23 cellular contexts compared by ENCODE assay signal in the genomic region with DNA sequence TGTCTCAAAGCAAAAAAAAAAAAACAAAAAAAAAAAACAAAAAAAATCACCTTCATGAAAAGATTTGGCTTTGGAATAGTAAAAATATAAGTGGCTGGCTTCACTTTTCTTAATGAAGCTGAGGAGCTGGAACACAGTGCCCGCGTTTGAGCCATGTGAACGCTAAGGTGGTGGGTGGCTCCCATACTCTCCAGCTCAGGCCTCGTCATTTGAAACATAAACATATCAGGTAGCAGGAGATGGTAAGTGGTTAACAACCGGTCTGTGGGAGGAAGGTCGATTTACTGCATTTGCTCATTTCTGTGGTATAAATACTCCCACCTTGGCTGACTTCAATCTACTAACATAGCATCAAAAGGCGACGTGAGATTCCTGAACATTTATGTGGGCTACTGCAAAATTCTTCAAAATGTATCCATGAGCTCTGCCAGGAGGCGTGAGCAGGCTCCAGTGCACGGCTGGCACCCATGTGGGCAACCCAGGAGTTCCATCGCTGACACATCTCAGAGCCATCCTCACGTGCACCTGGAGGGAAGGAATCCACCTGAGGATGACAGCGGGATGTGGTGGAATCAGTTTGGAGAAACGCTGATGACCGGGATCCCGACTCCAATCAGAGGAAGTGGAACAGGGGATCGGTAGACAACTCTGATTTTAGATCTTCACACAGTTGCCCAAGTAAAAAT.
DNase-seq lines count a peak whose midpoint lies in the region; ATAC-seq and TF ChIP-seq lines count a peak whose summit lies in the region.
"Had no signal": no experiment of that assay in that cellular context is flagged by ENCODE, and none has a peak within 500 bp of the region (broad histone marks: within the 10 kb centered on the region; RNA-seq: fewer than 3 reads in every experiment).

No MANE protein-coding gene starts in this region.

- H3K27me3 ChIP-seq in IMR-90 (ENCODE audit: control insufficient read depth, insufficient read depth, low read length) (no peaks in the 10 kb centered on the region), spleen (replicated peaks in 1 of 7) (peaks cover 0 to 7% (median 0%) of the 10 kb centered on the region in 7 donors)

- TF ChIP-seq CTCF in IMR-90 (conservative IDR thresholded peaks at IDR 0.05; ENCODE audit: low read depth, low read length) (no peak), spleen (IDR thresholded peaks at IDR 0.05 in 8 of 11, conservative IDR thresholded peaks at IDR 0.05 in 3 of 11) (no peak)

- H3K9me3 ChIP-seq in IMR-90 (ENCODE audit: control insufficient read depth, insufficient read depth, low read length) (no peaks in the 10 kb centered on the region), spleen (no peaks in the 10 kb centered on the region)
- H3K9me3 ChIP-seq: Caco-2 had no signal

- intact Hi-C loops in IMR-90 (cut with micrococcal nuclease) (loop anchor here (1.0 kb wide), 1 partner anchor 26 kb away; no protein-coding TSS in a partner anchor), spleen (cut with DNase I; ENCODE audit: low total_unique reads) (no loop called here)

- no peak overlapping the region for H2BK120ac ChIP-seq in IMR-90 (ENCODE audit: low read depth, low read length)

- POLR2A ChIA-PET in IMR-90 (lab: Charles Lee; ENCODE audit: unreplicated experiment) = no interaction called here

- no peak overlapping the region for H3K4me2 ChIP-seq in IMR-90 (ENCODE audit: low read depth, low read length)

- no peak overlapping the region for H2BK15ac ChIP-seq in IMR-90 (ENCODE audit: low read depth, low read length)

- no peak overlapping the region for H3K18ac ChIP-seq in IMR-90 (ENCODE audit: low read depth, low read length)

- no peak overlapping the region for H2BK5ac ChIP-seq in IMR-90 (ENCODE audit: low read depth, low read length, poor library complexity, severe bottlenecking)

- no peak overlapping the region for H4K5ac ChIP-seq in IMR-90 (ENCODE audit: low read depth, low read length)

- dilution Hi-C loops in IMR-90 (cut with HindIII; ENCODE audit: low sequenced_read_pairs, unreplicated experiment) = no loop called here

- no TSS peak for BruUV-seq in IMR-90 (replicated peaks; lab: Mats Ljungman, UMichigan)

- H3K56ac ChIP-seq in IMR-90 (ENCODE audit: extremely low read depth, insufficient read depth, low read length) = no peak overlapping the region

- no peak overlapping the region for H2BK20ac ChIP-seq in IMR-90 (ENCODE audit: low read depth, low read length)

- no peaks in the 10 kb centered on the region for H4K20me1 ChIP-seq in IMR-90 (ENCODE audit: insufficient read depth, low read length)

- no peak overlapping the region for H2AK5ac ChIP-seq in IMR-90 (ENCODE audit: low read depth, low read length)

- H3K4me3 ChIP-seq in IMR-90 (ENCODE audit: insufficient read depth, low read depth, low read length) (no peak overlapping the region), spleen (no peak overlapping the region)

- H3K4me1 ChIP-seq in IMR-90 (ENCODE audit: control insufficient read depth, insufficient read depth, low read length) = peaks cover 2% of the 10 kb centered on the region; the same call in 1 of the 2 replicates
- H3K4me1 ChIP-seq in spleen = no peaks in the 10 kb centered on the region
- H3K4me1 ChIP-seq: Caco-2 had no signal

- H4K8ac ChIP-seq in IMR-90 (ENCODE audit: low read depth in 2 of 2, low read length in 2 of 2) = no peak overlapping the region

- TF ChIP-seq RAD21 in IMR-90 (IDR thresholded peaks at IDR 0.05; ENCODE audit: low read length) = no peak

- ATAC-seq in IMR-90 (ENCODE audit: low read depth) (no peak), GM21619 (IDR thresholded peaks at IDR 0.05; ENCODE audit: unreplicated experiment) (no peak), HG03342 (IDR thresholded peaks at IDR 0.05; ENCODE audit: unreplicated experiment) (no peak)

- no peak overlapping the region for H3K14ac ChIP-seq in IMR-90 (replicated peaks; ENCODE audit: low read depth, low read length)

- no peak overlapping the region for H3K4ac ChIP-seq in IMR-90 (ENCODE audit: low read depth, low read length)

- DNase-seq in Daoy (ENCODE audit: low read depth) (peak; percentile 46), IMR-90 (peak; percentile 50), mesenteric fat pad (ENCODE audit: low spot score) (peak; percentile 62), spleen (peak; percentile 39), G401 (ENCODE audit: low spot score) (no peak)
- DNase-seq: C1 segment of cervical spinal cord; Caco-2; CD4-positive, alpha-beta memory T cell; EL; HCEC 1CT; Kasumi-1; NCI-H1105; NCI-H1436 treated with DMSO at 0.1 percent for 48 hours; NCI-H1930; NCI-H2107; NCI-H446; NCI-H524 treated with DMSO at 0.1 percent for 48 hours; NCI-H774; RPMI8226; SHP77 had no signal

- H3K79me1 ChIP-seq in IMR-90 (ENCODE audit: low read depth in 1 of 2, low read length in 2 of 2) = peaks cover 0 to 9% of the 10 kb centered on the region in 2 experiments; a peak in 2 of 4 replicates

- no peak for TF ChIP-seq POLR2A in IMR-90 (IDR thresholded peaks at IDR 0.05; ENCODE audit: low read depth, low read length)
- no peak for TF ChIP-seq POLR2A in spleen (IDR thresholded peaks at IDR 0.05)

- WGBS in IMR-90 (ENCODE audit: extremely low coverage in 2 of 2, insufficient read length in 1 of 2), 2 experiments = 94% methylated on average over 2 of the region's 17 CpGs; no CpG with 5 or more reads in 1 of the 2 experiments
- WGBS in spleen, 5 donors = 87 to 93% (median 89%) methylated on average over 17 of the region's 17 CpGs

- no peak overlapping the region for H3K9ac ChIP-seq in IMR-90 (ENCODE audit: low read depth, low read length)

- H4K91ac ChIP-seq in IMR-90 (ENCODE audit: insufficient read depth, low read depth, low read length) = no peak overlapping the region

- in situ Hi-C loops in IMR-90 (cut with MboI; ENCODE audit: low sequenced_read_pairs) = loop anchor here (25.0 kb wide), 1 partner anchor 557 kb away; no protein-coding TSS in a partner anchor
- in situ Hi-C loops in G401 (cut with HindIII; ENCODE audit: low sequenced_read_pairs) = no loop called here

- peaks cover 11% of the 10 kb centered on the region for H3K9me1 ChIP-seq in IMR-90 (ENCODE audit: insufficient read depth, low read length)

- H3K27ac ChIP-seq in IMR-90 (ENCODE audit: insufficient read depth, low read length) = no peak overlapping the region
- no peak overlapping the region for H3K27ac ChIP-seq in spleen
- H3K27ac ChIP-seq: HL-60 had no signal

- no peak overlapping the region for H2AFZ ChIP-seq in IMR-90 (replicated peaks; ENCODE audit: low read length, poor library complexity)

- peak overlapping the region; percentile 11 for H2AK9ac ChIP-seq in IMR-90 (replicated peaks; ENCODE audit: low read depth, low read length, poor library complexity)

- CTCF ChIA-PET in IMR-90 (lab: Yijun Ruan, JAX) = no interaction called here

- H3K23ac ChIP-seq in IMR-90 (ENCODE audit: low read depth, low read length) = no peak overlapping the region

- H3K36me3 ChIP-seq in IMR-90 (ENCODE audit: control insufficient read depth, insufficient read depth, low read length) = no peaks in the 10 kb centered on the region; the same call in 1 of the 2 replicates
- no peaks in the 10 kb centered on the region for H3K36me3 ChIP-seq in spleen

TF ChIP-seq in IMR-90, 13 proteins besides CTCF, POLR2A, EP300 and RAD21:
- TF ChIP-seq SMC3 (IDR thresholded peaks at IDR 0.05; ENCODE audit: low read depth, low read length) (no peak), BHLHE40 (IDR thresholded peaks at IDR 0.05; ENCODE audit: low read depth, low read length) (no peak), MAZ (IDR thresholded peaks at IDR 0.05; ENCODE audit: borderline replicate concordance, low read depth, low read length) (no peak), FOS (IDR thresholded peaks at IDR 0.05; ENCODE audit: low read depth, low read length) (no peak), MAFK (IDR thresholded peaks at IDR 0.05; ENCODE audit: low read depth, low read length) (no peak), CEBPB (IDR thresholded peaks at IDR 0.05; ENCODE audit: low read depth, low read length) (no peak), CHD1 (IDR thresholded peaks at IDR 0.05; ENCODE audit: low read depth, low read length) (no peak)
- TF ChIP-seq, protein P1, sequence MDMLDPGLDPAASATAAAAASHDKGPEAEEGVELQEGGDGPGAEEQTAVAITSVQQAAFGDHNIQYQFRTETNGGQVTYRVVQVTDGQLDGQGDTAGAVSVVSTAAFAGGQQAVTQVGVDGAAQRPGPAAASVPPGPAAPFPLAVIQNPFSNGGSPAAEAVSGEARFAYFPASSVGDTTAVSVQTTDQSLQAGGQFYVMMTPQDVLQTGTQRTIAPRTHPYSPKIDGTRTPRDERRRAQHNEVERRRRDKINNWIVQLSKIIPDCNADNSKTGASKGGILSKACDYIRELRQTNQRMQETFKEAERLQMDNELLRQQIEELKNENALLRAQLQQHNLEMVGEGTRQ (IDR thresholded peaks at IDR 0.05; ENCODE audit: low read depth, low read length) = no peak
